ENCODE assay signal across 1 cellular context in the genomic region with DNA sequence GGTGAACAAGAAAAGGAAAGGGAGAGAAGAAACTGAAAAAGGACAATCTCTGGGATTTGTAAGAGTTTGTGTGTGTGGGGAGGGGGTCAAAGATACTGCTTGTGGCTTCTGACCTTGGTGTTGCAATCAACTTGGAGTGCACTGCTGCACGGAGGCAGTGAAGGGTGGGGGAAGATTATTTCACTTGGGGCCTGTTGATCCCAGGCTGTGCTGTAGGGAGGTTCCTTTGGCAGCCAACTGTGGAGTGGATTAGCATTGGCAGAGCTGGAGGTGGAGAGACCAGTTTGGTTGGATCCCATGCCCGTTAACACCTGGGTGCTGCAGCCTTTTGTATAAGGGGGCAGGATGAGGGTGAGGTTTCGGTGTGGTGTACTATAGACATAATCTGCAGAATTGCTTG.
TF ChIP-seq lines count a peak whose summit lies in the region.

No MANE protein-coding gene starts in this region.

TF ChIP-seq in endothelial cell of umbilical vein, 7 proteins besides CTCF, POLR2A, EP300 and RAD21:
- TF ChIP-seq FOS (IDR thresholded peaks at IDR 0.05; ENCODE audit: borderline replicate concordance, insufficient read depth, low read length) (no peak), GATA2 (IDR thresholded peaks at IDR 0.05; ENCODE audit: insufficient read depth, insufficient read length, low read depth, low read length) (no peak), JUN (IDR thresholded peaks at IDR 0.05; ENCODE audit: borderline replicate concordance, insufficient read depth, insufficient read length, low read depth) (no peak), EZH2 (IDR thresholded peaks at IDR 0.05; ENCODE audit: borderline replicate concordance, low read depth, low read length, severe bottlenecking) (no peak), MYC (IDR thresholded peaks at IDR 0.05; ENCODE audit: low read depth, low read length) (no peak), POLR2AphosphoS5 (IDR thresholded peaks at IDR 0.05; ENCODE audit: insufficient read depth, low read depth, low read length) (no peak)
- TF ChIP-seq, protein P1, sequence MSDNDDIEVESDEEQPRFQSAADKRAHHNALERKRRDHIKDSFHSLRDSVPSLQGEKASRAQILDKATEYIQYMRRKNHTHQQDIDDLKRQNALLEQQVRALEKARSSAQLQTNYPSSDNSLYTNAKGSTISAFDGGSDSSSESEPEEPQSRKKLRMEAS (IDR thresholded peaks at IDR 0.05; ENCODE audit: insufficient read depth, insufficient read length), result no peak
